9 cellular contexts compared by ENCODE assay signal in the genomic region with DNA sequence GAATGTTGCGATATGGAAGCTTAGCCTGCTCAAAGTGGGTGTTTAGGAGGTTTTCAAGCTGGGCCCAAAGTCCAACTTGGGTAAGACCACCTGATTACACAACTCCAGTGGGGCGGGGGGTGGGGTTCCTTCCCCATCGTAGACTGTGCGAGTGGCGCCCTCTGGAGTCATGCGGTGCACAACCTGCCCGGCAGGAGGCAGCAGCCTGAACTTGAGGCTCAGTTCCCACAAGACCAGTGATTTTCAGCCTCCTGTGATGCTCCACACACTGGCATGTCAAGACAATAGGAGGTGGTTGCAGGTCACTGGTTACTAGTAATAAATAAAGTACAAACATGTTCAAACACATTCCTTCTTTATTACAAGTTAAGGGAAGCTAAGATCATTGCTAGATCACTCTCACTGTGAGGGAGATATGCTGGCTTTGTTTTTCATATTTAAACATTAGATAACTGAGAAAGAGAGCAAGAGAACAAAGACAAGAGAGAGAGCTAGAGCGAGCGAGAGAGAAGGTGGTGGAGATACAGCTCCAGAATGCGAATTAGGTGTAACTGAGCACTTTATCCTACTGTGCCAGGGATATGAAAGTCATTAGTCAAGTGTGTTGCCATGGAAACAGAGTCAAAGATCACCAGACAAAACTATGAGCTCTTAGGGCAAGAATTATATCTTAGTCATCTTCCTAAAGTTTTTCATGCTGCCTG.
A peak's percentile ranks its signal among the peaks of the same experiment; 100 is the strongest.
DNase-seq lines count a peak whose midpoint lies in the region; ATAC-seq and TF ChIP-seq lines count a peak whose summit lies in the region.
"Had no signal": no experiment of that assay in that cellular context is flagged by ENCODE, and none has a peak within 500 bp of the region (broad histone marks: within the 10 kb centered on the region; RNA-seq: fewer than 3 reads in every experiment).

No MANE protein-coding gene starts in this region.

- no peaks in the 10 kb centered on the region for H3K36me3 Mint-ChIP-seq in T-helper 17 cell (ENCODE audit: low read depth)

- H3K9ac ChIP-seq in parathyroid adenoma: no peak overlapping the region
- H3K9ac ChIP-seq: BLaER1 treated with 17β-estradiol and CSF1 and Interleukin-3, amounts not matched to agents 10 nM and 100 nM had no signal

- no peaks in the 10 kb centered on the region for H3K9me3 ChIP-seq in parathyroid adenoma (ENCODE audit: control insufficient read depth, low read length)
- no peaks in the 10 kb centered on the region for H3K9me3 ChIP-seq in T-helper 17 cell (ENCODE audit: control insufficient read depth, low read length, poor library complexity, severe bottlenecking)

- DNase-seq in NCI-H146 (lab: John Stamatoyannopoulos, UW) (peak; percentile 15), NCI-H146 treated with DMSO at 0.1 percent for 48 hours (lab: John Stamatoyannopoulos, UW; ENCODE audit: unreplicated experiment) (no peak), HuH-7.5 (ENCODE audit: low spot score) (peak; percentile 21), choroid plexus epithelial cell (ENCODE audit: low read depth) (peak; percentile 93), foreskin melanocyte (no peak), T-helper 17 cell (no peak)
- DNase-seq in activated CD4-positive, alpha-beta T cell treated with anti-CD3 and anti-CD28 coated beads for 1 hour: no peak

- H3K4me1 Mint-ChIP-seq in T-helper 17 cell: no peaks in the 10 kb centered on the region

- no peaks in the 10 kb centered on the region for H3K36me3 ChIP-seq in parathyroid adenoma (ENCODE audit: control insufficient read depth, insufficient read depth, low read length)
- H3K36me3 ChIP-seq: BLaER1 treated with 17β-estradiol and CSF1 and Interleukin-3, amounts not matched to agents 10 nM and 100 nM had no signal

- no peaks in the 10 kb centered on the region for H3K79me2 ChIP-seq in parathyroid adenoma

- H3K27ac ChIP-seq in parathyroid adenoma: peak overlapping the region; percentile 3
- H3K27ac ChIP-seq: BLaER1 treated with 17β-estradiol and CSF1 and Interleukin-3, amounts not matched to agents 10 nM and 100 nM had no signal

- H3K27ac Mint-ChIP-seq in T-helper 17 cell: no peak overlapping the region

- no peak overlapping the region for H2AFZ ChIP-seq in parathyroid adenoma

- ATAC-seq in T-helper 17 cell: no peak

- no peaks in the 10 kb centered on the region for H3K27me3 Mint-ChIP-seq in T-helper 17 cell

- no peak overlapping the region for H3K4me2 ChIP-seq in parathyroid adenoma (ENCODE audit: low read length)

- peaks cover 8% of the 10 kb centered on the region for H3K4me1 ChIP-seq in parathyroid adenoma

- no peaks in the 10 kb centered on the region for H3K27me3 ChIP-seq in parathyroid adenoma (ENCODE audit: control insufficient read depth, insufficient read depth, low read length)
- H3K27me3 ChIP-seq: BLaER1 treated with 17β-estradiol and CSF1 and Interleukin-3, amounts not matched to agents 10 nM and 100 nM had no signal

- no peak overlapping the region for H3K4me3 ChIP-seq in choroid plexus epithelial cell (ENCODE audit: low read depth, low read length)
- no peak overlapping the region for H3K4me3 ChIP-seq in parathyroid adenoma (ENCODE audit: low read depth, low read length)
- H3K4me3 ChIP-seq: BLaER1 treated with 17β-estradiol and CSF1 and Interleukin-3, amounts not matched to agents 10 nM and 100 nM had no signal

- no peak overlapping the region for H3K4me3 Mint-ChIP-seq in T-helper 17 cell

- peak; percentile 77 for TF ChIP-seq CTCF in choroid plexus epithelial cell (conservative IDR thresholded peaks at IDR 0.05; ENCODE audit: low read depth, low read length)
- TF ChIP-seq CTCF in parathyroid adenoma (IDR thresholded peaks at IDR 0.05): peak; percentile 56

Comparison
In these comparisons a context has a peak if more than half of its experiments do, and no peak if none do; other contexts are left out.
1. DNase-seq: peak in NCI-H146 (single experiment), HuH-7.5 (single experiment) and choroid plexus epithelial cell (single experiment); none in NCI-H146 treated with DMSO at 0.1 percent for 48 hours (single experiment), foreskin melanocyte (single experiment), T-helper 17 cell (0 of 3) and activated CD4-positive, alpha-beta T cell treated with anti-CD3 and anti-CD28 coated beads for 1 hour (single experiment).